Comparison of ENCODE assay signal across 8 cellular contexts in genomic region chr11:19713221-19714092, GRCh38. TPM values are rescaled to one million over a fixed set of nuclear protein-coding genes. Genes with fewer than 3 reads are reported as not detected.
DNase-seq lines count a peak whose midpoint lies in the region; ATAC-seq and TF ChIP-seq lines count a peak whose summit lies in the region.

No MANE protein-coding gene starts in this region.

- H3K27me3 ChIP-seq in body of pancreas (peaks cover 0 to 12% of the 10 kb centered on the region in 2 donors), lung (ENCODE audit: control insufficient read depth, insufficient read depth) (no peaks in the 10 kb centered on the region)

- H3K4me1 ChIP-seq in body of pancreas (peaks cover 33% of the 10 kb centered on the region), lung (ENCODE audit: control insufficient read depth in 2 of 2, insufficient read depth in 2 of 2, low read length in 2 of 2) (peaks cover 13% of the 10 kb centered on the region in 2 donors)

- no peak for TF ChIP-seq CTCF in GM12875 (IDR thresholded peaks at IDR 0.05; ENCODE audit: borderline replicate concordance, insufficient read depth, low read depth, low read length)
- TF ChIP-seq CTCF in body of pancreas (IDR thresholded peaks at IDR 0.05): no peak
- TF ChIP-seq CTCF in lung (IDR thresholded peaks at IDR 0.05; ENCODE audit: control extremely low read depth, extremely low read depth): no peak
- TF ChIP-seq CTCF in type B pancreatic cell (conservative IDR thresholded peaks at IDR 0.05): no peak

- no peaks in the 10 kb centered on the region for H3K9me3 Mint-ChIP-seq in type B pancreatic cell

- WGBS in body of pancreas, 2 donors: 1 to 3% methylated on average over 61 to 62 of the region's 63 CpGs
- 1% methylated on average over 63 of the region's 63 CpGs for WGBS in lung, 2 donors

- intact Hi-C loops in body of pancreas (cut with DNase I): no loop called here

- no peaks in the 10 kb centered on the region for H3K36me3 Mint-ChIP-seq in type B pancreatic cell

- peak overlapping the region; percentile 93 for H3K4me3 Mint-ChIP-seq in type B pancreatic cell

- peak overlapping the region; percentile 27 to 94 (median 87) for H3K27ac ChIP-seq in body of pancreas
- peak overlapping the region; percentile 72 to 77 for H3K27ac ChIP-seq in lung (ENCODE audit: low read depth in 1 of 2, low read length in 1 of 2)

- H3K4me3 ChIP-seq in GM12875 (ENCODE audit: low read depth, low read length) (peak overlapping the region; percentile 72), body of pancreas (peak overlapping the region in 1 of 2 donors; percentile 26), lung (peak overlapping the region; percentile 59)

- peaks cover 44% of the 10 kb centered on the region for H3K27me3 Mint-ChIP-seq in type B pancreatic cell

- H3K9me3 ChIP-seq in body of pancreas (no peaks in the 10 kb centered on the region), lung (ENCODE audit: control insufficient read depth in 2 of 2, insufficient read depth in 1 of 2, low read length in 1 of 2) (no peaks in the 10 kb centered on the region)

- H3K36me3 ChIP-seq in body of pancreas (replicated peaks in 1 of 2; ENCODE audit: insufficient read depth in 1 of 2, low read depth in 2 of 2) (no peaks in the 10 kb centered on the region), lung (ENCODE audit: control insufficient read depth in 2 of 2, insufficient read depth in 2 of 2, low read length in 2 of 2) (no peaks in the 10 kb centered on the region)

- peaks cover 38% of the 10 kb centered on the region for H3K4me1 Mint-ChIP-seq in type B pancreatic cell (ENCODE audit: unreplicated experiment)

- peak overlapping the region; percentile 78 for H3K27ac Mint-ChIP-seq in type B pancreatic cell

- ATAC-seq in body of pancreas (peak; percentile 10), lung (ENCODE audit: insufficient read depth, low FRiP score) (no peak), HG02610 (IDR thresholded peaks at IDR 0.05; ENCODE audit: unreplicated experiment) (no peak)

- DNase-seq in HK-2 (ENCODE audit: unreplicated experiment) (peak; percentile 24), body of pancreas (peak in 1 of 4 donors; percentile 23), lung (ENCODE audit: low spot score) (no peak), type B pancreatic cell (ENCODE audit: extremely low spot score, unreplicated experiment) (no peak), islet precursor cell (no peak), NCI-H2171 (lab: John Stamatoyannopoulos, UW) (no peak)

- TF ChIP-seq POLR2A in body of pancreas (IDR thresholded peaks at IDR 0.05): no peak

RNA-seq across cellular contexts. Expression of gene NAV2, which starts 0.8 kb away (rescaled TPM):
- 10 to 100 TPM; 26.4 to 35.5 TPM for total RNA-seq in body of pancreas
- 10 to 100 TPM; 31.5 to 47.9 TPM for total RNA-seq in lung
- polyA plus RNA-seq in lung: 1 to 10 TPM; 6.8 to 8.9 TPM
- total RNA-seq in type B pancreatic cell (ENCODE audit: low replicate concordance): 34.3 and 54.2 TPM in 2 replicates
